Comparison of ENCODE assay signal across 9 cellular contexts in genomic region chr5:140633081-140633471, GRCh38. TPM values are rescaled to one million over a fixed set of nuclear protein-coding genes. Genes with fewer than 3 reads are reported as not detected.
DNase-seq lines count a peak whose midpoint lies in the region; ATAC-seq lines count a peak whose summit lies in the region.
"Had no signal": no experiment of that assay in that cellular context is flagged by ENCODE, and none has a peak within 500 bp of the region (broad histone marks: within the 10 kb centered on the region; RNA-seq: fewer than 3 reads in every experiment).

Gene CD14, minus strand, starts transcription at chr5:140633175. Its CDS starts 104 bp downstream, at chr5:140633071.

- H3K9me3 ChIP-seq in HUES64 (ENCODE audit: insufficient read depth, low read depth, low read length) (peaks cover 6% of the 10 kb centered on the region), iPS DF 6.9 (ENCODE audit: control insufficient read depth, insufficient read depth, low read length) (no peaks in the 10 kb centered on the region)

- H3K36me3 ChIP-seq in HUES64 (ENCODE audit: insufficient read depth, low read length), result no peaks in the 10 kb centered on the region
- no peaks in the 10 kb centered on the region for H3K36me3 ChIP-seq in iPS DF 6.9 (ENCODE audit: control insufficient read depth, insufficient read depth, low read length)

- H3K27ac ChIP-seq in HUES64 (ENCODE audit: low read depth, low read length), result no peak within 1 kb of the TSS
- no peak within 1 kb of the TSS for H3K27ac ChIP-seq in iPS DF 6.9 (ENCODE audit: low read length)
- H3K27ac ChIP-seq: 22Rv1 had no signal

- H3K9ac ChIP-seq in HUES64 (ENCODE audit: low read depth, low read length), result no peak within 1 kb of the TSS; the same call in 1 of the 2 replicates

- WGBS in HUES64, result 50% methylated on average over 10 of the region's 11 CpGs
- no CpG with 5 or more reads among the region's 11 CpGs for WGBS in iPS DF 6.9 (ENCODE audit: insufficient coverage, insufficient read length)

- H3K27ac Mint-ChIP-seq in stimulated activated effector memory CD8-positive, alpha-beta T cell treated with anti-CD3 and anti-CD28 coated beads, Interleukin-12 subunit alpha, Interleukin-12 subunit beta, amount 100 ng/mL, for 72 hours, result peak within 1 kb of the TSS; percentile 30

- H3K4me1 Mint-ChIP-seq in stimulated activated effector memory CD8-positive, alpha-beta T cell treated with anti-CD3 and anti-CD28 coated beads, Interleukin-12 subunit alpha, Interleukin-12 subunit beta, amount 100 ng/mL, for 72 hours, result peaks cover 42% of the 10 kb centered on the region

- no peaks in the 10 kb centered on the region for H3K9me3 Mint-ChIP-seq in stimulated activated effector memory CD8-positive, alpha-beta T cell treated with anti-CD3 and anti-CD28 coated beads, Interleukin-12 subunit alpha, Interleukin-12 subunit beta, amount 100 ng/mL, for 72 hours

- no peak for ATAC-seq in stimulated activated effector memory CD8-positive, alpha-beta T cell treated with anti-CD3 and anti-CD28 coated beads, Interleukin-12 subunit alpha, Interleukin-12 subunit beta, amount 100 ng/mL, for 72 hours

- peak; percentile 65 for DNase-seq in DMS 273 (lab: John Stamatoyannopoulos, UW; ENCODE audit: unreplicated experiment)
- DNase-seq in DMS 273 treated with DMSO at 0.1 percent for 48 hours (lab: John Stamatoyannopoulos, UW), result no peak
- peak; percentile 53 for DNase-seq in amniotic epithelial cell (ENCODE audit: low read depth)
- DNase-seq in iPS DF 6.9 (ENCODE audit: low read depth, low spot score), result no peak
- no peak for DNase-seq in stimulated activated effector memory CD8-positive, alpha-beta T cell treated with anti-CD3 and anti-CD28 coated beads, Interleukin-12 subunit alpha, Interleukin-12 subunit beta, amount 100 ng/mL, for 72 hours (ENCODE audit: low spot score in 2 of 2)
- no peak for DNase-seq in middle frontal gyrus (ENCODE audit: extremely low spot score, low spot score)
- DNase-seq in epidermal melanocyte (ENCODE audit: insufficient read length, low spot score), result no peak

- H3K36me3 Mint-ChIP-seq in stimulated activated effector memory CD8-positive, alpha-beta T cell treated with anti-CD3 and anti-CD28 coated beads, Interleukin-12 subunit alpha, Interleukin-12 subunit beta, amount 100 ng/mL, for 72 hours, result no peaks in the 10 kb centered on the region

- no peaks in the 10 kb centered on the region for H3K4me1 ChIP-seq in HUES64 (ENCODE audit: insufficient read depth, low read length)
- H3K4me1 ChIP-seq in iPS DF 6.9 (ENCODE audit: control insufficient read depth, insufficient read depth, low read length), result no peaks in the 10 kb centered on the region

- H3K4me3 Mint-ChIP-seq in stimulated activated effector memory CD8-positive, alpha-beta T cell treated with anti-CD3 and anti-CD28 coated beads, Interleukin-12 subunit alpha, Interleukin-12 subunit beta, amount 100 ng/mL, for 72 hours, result peak within 1 kb of the TSS; percentile 78

- H3K27me3 ChIP-seq in HUES64 (ENCODE audit: insufficient read depth, low read length) (peaks cover 43% of the 10 kb centered on the region), iPS DF 6.9 (ENCODE audit: control insufficient read depth, insufficient read depth, low read length) (peaks cover 29% of the 10 kb centered on the region)

- H3K4me3 ChIP-seq in HUES64 (ENCODE audit: low read length) (peak within 1 kb of the TSS; percentile 48), iPS DF 6.9 (ENCODE audit: low read length) (peak within 1 kb of the TSS; percentile 29; the same call in 1 of the 2 replicates)

RNA-seq across cellular contexts. Expression of gene CD14, which starts in this region (rescaled TPM):
- polyA plus RNA-seq in HUES64 (2013, experiment 1 of 2), result 0.50 TPM
- polyA plus RNA-seq in HUES64 (2013, experiment 2 of 2), result not detected

Comparison
In these comparisons a context has a peak if more than half of its experiments do, and no peak if none do; other contexts are left out.
1. DNase-seq: peak in DMS 273 (single experiment) and amniotic epithelial cell (single experiment); none in DMS 273 treated with DMSO at 0.1 percent for 48 hours (single experiment), iPS DF 6.9 (single experiment), stimulated activated effector memory CD8-positive, alpha-beta T cell treated with anti-CD3 and anti-CD28 coated beads, Interleukin-12 subunit alpha, Interleukin-12 subunit beta, amount 100 ng/mL, for 72 hours (0 of 2), middle frontal gyrus (single experiment) and epidermal melanocyte (single experiment).